Comparison of ENCODE assay signal across 13 cellular contexts in genomic region chr20:23086931-23087411, GRCh38. TPM values are rescaled to one million over a fixed set of nuclear protein-coding genes. Genes with fewer than 3 reads are reported as not detected.
DNase-seq lines count a peak whose midpoint lies in the region; ATAC-seq and TF ChIP-seq lines count a peak whose summit lies in the region.
"Had no signal": no experiment of that assay in that cellular context is flagged by ENCODE, and none has a peak within 500 bp of the region (broad histone marks: within the 10 kb centered on the region; RNA-seq: fewer than 3 reads in every experiment).

No MANE protein-coding gene starts in this region.

- H3K36me3 Mint-ChIP-seq in CD4-positive, CD25-positive, alpha-beta regulatory T cell = no peaks in the 10 kb centered on the region
- H3K36me3 Mint-ChIP-seq in activated CD4-positive, alpha-beta memory T cell treated with anti-CD3 and anti-CD28 coated beads, Interleukin-2, amount 10 ng/mL, durations not matched to agents 7 days and 5 days (ENCODE audit: low read depth) = no peaks in the 10 kb centered on the region

- H3K27me3 ChIP-seq in CD4-positive, CD25-positive, alpha-beta regulatory T cell (ENCODE audit: control insufficient read depth, insufficient read depth, low read length) = no peaks in the 10 kb centered on the region
- H3K27me3 ChIP-seq in left ventricle myocardium inferior (ENCODE audit: low read depth) = peaks cover 13% of the 10 kb centered on the region
- H3K27me3 ChIP-seq: BE2C had no signal

- peaks cover 11% of the 10 kb centered on the region for H3K4me1 ChIP-seq in CD4-positive, CD25-positive, alpha-beta regulatory T cell (ENCODE audit: control insufficient read depth, insufficient read depth, low read length, poor library complexity, severe bottlenecking)
- peaks cover 46% of the 10 kb centered on the region for H3K4me1 ChIP-seq in left ventricle myocardium inferior
- H3K4me1 ChIP-seq: BE2C had no signal

- H3K9me3 Mint-ChIP-seq in CD4-positive, CD25-positive, alpha-beta regulatory T cell = no peaks in the 10 kb centered on the region
- H3K9me3 Mint-ChIP-seq in activated CD4-positive, alpha-beta memory T cell treated with anti-CD3 and anti-CD28 coated beads, Interleukin-2, amount 10 ng/mL, durations not matched to agents 7 days and 5 days = no peaks in the 10 kb centered on the region
- H3K9me3 Mint-ChIP-seq in stimulated activated naive CD8-positive, alpha-beta T cell treated with anti-CD3 and anti-CD28 coated beads, Interleukin-15, amount 100 ng/mL, for 72 hours = no peaks in the 10 kb centered on the region

- CTCF ChIA-PET in activated CD4-positive, alpha-beta memory T cell treated with anti-CD3 and anti-CD28 coated beads, Interleukin-2, amount 10 ng/mL, durations not matched to agents 7 days and 5 days (lab: Charles Lee) = interaction anchor here (1.1 to 1.2 kb wide), 2 partner anchors 36 to 263 kb away, joined by 3 to 4 read pairs; no protein-coding TSS in a partner anchor

- intact Hi-C loops in left ventricle myocardium inferior (cut with micrococcal nuclease) = no loop called here

- no peaks in the 10 kb centered on the region for H3K9me3 ChIP-seq in CD4-positive, CD25-positive, alpha-beta regulatory T cell (ENCODE audit: control insufficient read depth in 2 of 2, low read length in 2 of 2)
- no peaks in the 10 kb centered on the region for H3K9me3 ChIP-seq in left ventricle myocardium inferior (replicated peaks)
- H3K9me3 ChIP-seq: BE2C had no signal

- TF ChIP-seq CTCF in left ventricle myocardium inferior (IDR thresholded peaks at IDR 0.05; ENCODE audit: borderline replicate concordance) = no peak
- TF ChIP-seq CTCF in GM13977 (IDR thresholded peaks at IDR 0.05; ENCODE audit: extremely low read depth, insufficient read depth, missing control alignments) = no peak

- no peak overlapping the region for H3K27ac ChIP-seq in CD4-positive, CD25-positive, alpha-beta regulatory T cell (ENCODE audit: insufficient read depth, low read length, poor library complexity, severe bottlenecking)
- H3K27ac ChIP-seq in left ventricle myocardium inferior (replicated peaks) = peak overlapping the region; percentile 97

- H3K4me1 Mint-ChIP-seq in CD4-positive, CD25-positive, alpha-beta regulatory T cell = peaks cover 0 to 33% (median 14%) of the 10 kb centered on the region in 4 donors
- H3K4me1 Mint-ChIP-seq in activated CD4-positive, alpha-beta memory T cell treated with anti-CD3 and anti-CD28 coated beads, Interleukin-2, amount 10 ng/mL, durations not matched to agents 7 days and 5 days = peaks cover 24% of the 10 kb centered on the region
- peaks cover 12% of the 10 kb centered on the region for H3K4me1 Mint-ChIP-seq in stimulated activated naive CD8-positive, alpha-beta T cell treated with anti-CD3 and anti-CD28 coated beads, Interleukin-15, amount 100 ng/mL, for 72 hours

- in situ Hi-C loops in GM13977 (cut with MboI; ENCODE audit: low pct_unique_long_range_greater_than_20kb, low sequenced_read_pairs, unreplicated experiment) = no loop called here

- H3K4me3 Mint-ChIP-seq in CD4-positive, CD25-positive, alpha-beta regulatory T cell = peak overlapping the region in 2 of 4 donors; percentile 46 to 93
- H3K4me3 Mint-ChIP-seq in activated CD4-positive, alpha-beta memory T cell treated with anti-CD3 and anti-CD28 coated beads, Interleukin-2, amount 10 ng/mL, durations not matched to agents 7 days and 5 days = no peak overlapping the region
- H3K4me3 Mint-ChIP-seq in stimulated activated naive CD8-positive, alpha-beta T cell treated with anti-CD3 and anti-CD28 coated beads, Interleukin-15, amount 100 ng/mL, for 72 hours = no peak overlapping the region

- no peak overlapping the region for H3K4me3 ChIP-seq in CD4-positive, CD25-positive, alpha-beta regulatory T cell (ENCODE audit: low read depth, low read length)
- peak overlapping the region; percentile 66 for H3K4me3 ChIP-seq in left ventricle myocardium inferior

- H3K27ac Mint-ChIP-seq in CD4-positive, CD25-positive, alpha-beta regulatory T cell = peak overlapping the region in 2 of 3 donors; percentile 38 to 94
- peak overlapping the region; percentile 75 for H3K27ac Mint-ChIP-seq in activated CD4-positive, alpha-beta memory T cell treated with anti-CD3 and anti-CD28 coated beads, Interleukin-2, amount 10 ng/mL, durations not matched to agents 7 days and 5 days
- H3K27ac Mint-ChIP-seq in stimulated activated naive CD8-positive, alpha-beta T cell treated with anti-CD3 and anti-CD28 coated beads, Interleukin-15, amount 100 ng/mL, for 72 hours = peak overlapping the region in 1 of 2 donors; percentile 97

- POLR2A ChIA-PET in activated CD4-positive, alpha-beta memory T cell treated with anti-CD3 and anti-CD28 coated beads, Interleukin-2, amount 10 ng/mL, durations not matched to agents 7 days and 5 days (lab: Charles Lee) = interaction anchor here (0.8 to 1.4 kb wide), 4 partner anchors 9 to 58 kb away, joined by 3 to 4 read pairs (median 4); no protein-coding TSS in a partner anchor

- peak in 1 of 2 donors; percentile 15 for ATAC-seq in CD4-positive, CD25-positive, alpha-beta regulatory T cell (ENCODE audit: low read depth in 2 of 2)
- no peak for ATAC-seq in stimulated activated naive CD8-positive, alpha-beta T cell treated with anti-CD3 and anti-CD28 coated beads, Interleukin-15, amount 100 ng/mL, for 72 hours
- ATAC-seq in GM21619 (IDR thresholded peaks at IDR 0.05; ENCODE audit: unreplicated experiment) = no peak

- peaks cover 7% of the 10 kb centered on the region for H3K27me3 Mint-ChIP-seq in CD4-positive, CD25-positive, alpha-beta regulatory T cell
- peaks cover 8% of the 10 kb centered on the region for H3K27me3 Mint-ChIP-seq in activated CD4-positive, alpha-beta memory T cell treated with anti-CD3 and anti-CD28 coated beads, Interleukin-2, amount 10 ng/mL, durations not matched to agents 7 days and 5 days
- H3K27me3 Mint-ChIP-seq in stimulated activated naive CD8-positive, alpha-beta T cell treated with anti-CD3 and anti-CD28 coated beads, Interleukin-15, amount 100 ng/mL, for 72 hours = peaks cover 22% of the 10 kb centered on the region

- DNase-seq in CD4-positive, CD25-positive, alpha-beta regulatory T cell = no peak
- DNase-seq in activated CD4-positive, alpha-beta memory T cell treated with anti-CD3 and anti-CD28 coated beads, Interleukin-2, amount 10 ng/mL, durations not matched to agents 7 days and 5 days = no peak
- peak; percentile 63 for DNase-seq in left ventricle myocardium inferior
- DNase-seq in pons (ENCODE audit: low spot score) = peak; percentile 46
- no peak for DNase-seq in stimulated activated CD8-positive, alpha-beta memory T cell treated with anti-CD3 and anti-CD28 coated beads, Interleukin-4, amount 100 ng/mL, for 48 hours
- no peak for DNase-seq in GM13977 (ENCODE audit: low spot score)
- DNase-seq in stimulated activated naive CD8-positive, alpha-beta T cell treated with anti-CD3 and anti-CD28 coated beads, Interleukin-15, amount 100 ng/mL, for 72 hours = no peak
- DNase-seq: BE2C, NCI-H526, T-helper 9 cell had no signal

- no peaks in the 10 kb centered on the region for H3K36me3 ChIP-seq in CD4-positive, CD25-positive, alpha-beta regulatory T cell (ENCODE audit: control insufficient read depth, insufficient read depth, low read length)
- no peaks in the 10 kb centered on the region for H3K36me3 ChIP-seq in left ventricle myocardium inferior
- H3K36me3 ChIP-seq: BE2C had no signal

RNA-seq across cellular contexts. Expression of gene CD93, which starts 0.8 kb away (rescaled TPM):
- 3.3 TPM for total RNA-seq in CD4-positive, CD25-positive, alpha-beta regulatory T cell
- polyA plus RNA-seq in CD4-positive, CD25-positive, alpha-beta regulatory T cell = under 1 TPM; 0.12 to 0.33 (median 0.26) TPM
- total RNA-seq in activated CD4-positive, alpha-beta memory T cell treated with anti-CD3 and anti-CD28 coated beads, Interleukin-2, amount 10 ng/mL, durations not matched to agents 7 days and 5 days = 1 to 10 TPM; 5.1 to 5.6 TPM
- 35.7 TPM for total RNA-seq in left ventricle myocardium inferior
- total RNA-seq: myocyte had no signal

RNA-seq across cellular contexts. Expression of gene THBD, which starts 37.5 kb away (rescaled TPM):
- total RNA-seq in CD4-positive, CD25-positive, alpha-beta regulatory T cell = not detected
- not detected for polyA plus RNA-seq in CD4-positive, CD25-positive, alpha-beta regulatory T cell
- not detected for total RNA-seq in activated CD4-positive, alpha-beta memory T cell treated with anti-CD3 and anti-CD28 coated beads, Interleukin-2, amount 10 ng/mL, durations not matched to agents 7 days and 5 days
- 13.8 TPM for total RNA-seq in left ventricle myocardium inferior

RNA-seq across cellular contexts. Expression of gene SSTR4, which starts 51.9 kb away (rescaled TPM):
- not detected for total RNA-seq in CD4-positive, CD25-positive, alpha-beta regulatory T cell
- polyA plus RNA-seq in CD4-positive, CD25-positive, alpha-beta regulatory T cell = not detected
- not detected for total RNA-seq in activated CD4-positive, alpha-beta memory T cell treated with anti-CD3 and anti-CD28 coated beads, Interleukin-2, amount 10 ng/mL, durations not matched to agents 7 days and 5 days
- not detected for total RNA-seq in left ventricle myocardium inferior
- total RNA-seq: glomerular endothelial cell, myocyte had no signal

Comparison
In these comparisons a context has a peak if more than half of its experiments do, and no peak if none do; other contexts are left out.
1. DNase-seq: peak in left ventricle myocardium inferior (single experiment) and pons (single experiment); none in CD4-positive, CD25-positive, alpha-beta regulatory T cell (0 of 3), activated CD4-positive, alpha-beta memory T cell treated with anti-CD3 and anti-CD28 coated beads, Interleukin-2, amount 10 ng/mL, durations not matched to agents 7 days and 5 days (single experiment), stimulated activated CD8-positive, alpha-beta memory T cell treated with anti-CD3 and anti-CD28 coated beads, Interleukin-4, amount 100 ng/mL, for 48 hours (single experiment), GM13977 (single experiment) and stimulated activated naive CD8-positive, alpha-beta T cell treated with anti-CD3 and anti-CD28 coated beads, Interleukin-15, amount 100 ng/mL, for 72 hours (0 of 2).
2. RNA of gene THBD, which starts 37.5 kb away (total RNA-seq): 13.8 TPM in left ventricle myocardium inferior (single experiment); not detected in CD4-positive, CD25-positive, alpha-beta regulatory T cell (single experiment) and not detected in activated CD4-positive, alpha-beta memory T cell treated with anti-CD3 and anti-CD28 coated beads, Interleukin-2, amount 10 ng/mL, durations not matched to agents 7 days and 5 days; every median in the first group is over 10 times any median in the second.